18 cellular contexts compared by ENCODE assay signal in the genomic region with DNA sequence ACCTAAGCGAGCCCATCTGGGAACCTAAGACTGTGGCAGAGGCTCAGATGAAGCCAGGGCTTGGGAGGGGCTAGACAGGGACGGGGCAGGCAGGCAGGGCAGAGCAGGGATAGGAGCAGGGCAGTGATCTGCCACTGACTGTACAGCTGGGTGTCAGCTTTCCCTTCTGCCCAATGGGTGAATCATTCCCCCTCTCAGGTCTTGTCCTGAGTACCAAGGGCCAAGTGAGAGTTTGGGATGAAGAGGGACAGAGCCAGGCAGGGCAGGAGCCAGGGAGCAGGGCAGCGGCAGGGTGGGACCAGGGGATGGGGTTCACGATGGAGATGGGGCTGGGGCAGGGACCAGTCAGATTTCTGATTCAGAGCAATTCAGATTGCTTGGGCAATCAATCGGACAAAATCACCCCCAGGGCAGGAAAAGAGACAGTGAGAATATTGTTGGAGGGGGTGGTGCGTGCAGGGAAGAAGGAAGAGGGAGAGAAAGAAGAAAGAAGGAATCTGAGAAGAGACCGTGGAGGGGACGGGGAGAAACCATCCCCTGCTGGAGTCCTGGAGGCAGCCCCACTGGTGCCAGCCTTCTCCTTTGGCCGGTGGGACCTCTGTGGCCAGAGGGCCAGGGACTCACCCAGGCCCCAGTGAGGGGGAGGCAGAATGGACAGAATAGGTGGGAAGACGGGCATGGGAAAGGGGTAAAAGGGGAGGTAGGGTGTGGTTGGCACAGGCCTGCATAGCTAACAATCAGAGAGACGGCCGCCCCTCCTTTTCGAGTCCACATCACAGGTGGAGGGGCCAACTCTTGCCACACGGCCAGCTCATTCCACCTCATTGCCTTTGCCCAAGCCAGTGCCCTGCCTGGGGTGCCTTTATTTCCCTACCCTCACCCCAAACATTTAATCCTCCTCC. TPM values are rescaled to one million over a fixed set of nuclear protein-coding genes. Genes with fewer than 3 reads are reported as not detected.
DNase-seq lines count a peak whose midpoint lies in the region; ATAC-seq and TF ChIP-seq lines count a peak whose summit lies in the region.
"Had no signal": no experiment of that assay in that cellular context is flagged by ENCODE, and none has a peak within 500 bp of the region (broad histone marks: within the 10 kb centered on the region; RNA-seq: fewer than 3 reads in every experiment).

No MANE protein-coding gene starts in this region.

- peak overlapping the region; percentile 49 for H3K4me2 ChIP-seq in BLaER1
- H3K4me2 ChIP-seq in mammary epithelial cell (ENCODE audit: insufficient read depth, low read depth, low read length), result peak overlapping the region; percentile 50
- no peak overlapping the region for H3K4me2 ChIP-seq in neural cell (ENCODE audit: low read length)

- H3K9me2 ChIP-seq in neural cell (ENCODE audit: insufficient read depth, low read length), result no peaks in the 10 kb centered on the region

- CTCF ChIA-PET in mammary epithelial cell (lab: Charles Lee; ENCODE audit: low non-redundant PET), result interaction anchor here (0.5 to 0.6 kb wide), 2 partner anchors 183 to 452 kb away, joined by 3 read pairs; no protein-coding TSS in a partner anchor

- H4K20me1 ChIP-seq in BLaER1, result peaks cover 9% of the 10 kb centered on the region; the same call in 1 of the 2 replicates
- no peaks in the 10 kb centered on the region for H4K20me1 ChIP-seq in mammary epithelial cell (ENCODE audit: insufficient read depth, low read length)
- no peaks in the 10 kb centered on the region for H4K20me1 ChIP-seq in neural cell (ENCODE audit: insufficient read depth)

- DNase-seq in HT1080 (ENCODE audit: low read depth), result peak; percentile 61
- DNase-seq in mammary epithelial cell, result peak; percentile 80
- DNase-seq in stimulated activated CD4-positive, alpha-beta T cell treated with anti-CD3 and anti-CD28 coated beads, Interleukin-15, amount 100 ng/mL, for 24 hours, result no peak
- no peak for DNase-seq in T-helper 1 cell
- no peak for DNase-seq in activated naive CD8-positive, alpha-beta T cell treated with anti-CD3 and anti-CD28 coated beads for 36 hours
- DNase-seq: cerebellar nuclear complex; naive B cell; NK-92 treated with Interleukin-12 subunit alpha and Interleukin-12 subunit beta, amount 100 ng/mL, for 24 hours had no signal

- H3F3A ChIP-seq in neural cell (ENCODE audit: insufficient read depth, low read length, poor library complexity, severe bottlenecking), result no peaks in the 10 kb centered on the region

- H3K4me3 ChIP-seq in BLaER1 (no peak overlapping the region), mammary epithelial cell (replicated peaks in 1 of 3; ENCODE audit: insufficient read depth in 1 of 3, low read depth in 2 of 3, low read length in 3 of 3) (no peak overlapping the region), neural cell (ENCODE audit: low read length) (no peak overlapping the region)
- H3K4me3 ChIP-seq: HAP-1, upper lobe of left lung had no signal

- H3K27me3 ChIP-seq in BLaER1, result peaks cover 81% of the 10 kb centered on the region
- H3K27me3 ChIP-seq in mammary epithelial cell (ENCODE audit: insufficient read depth, low read length), result no peaks in the 10 kb centered on the region
- peaks cover 48% of the 10 kb centered on the region for H3K27me3 ChIP-seq in neural cell (ENCODE audit: insufficient read depth, low read depth, low read length)

- H3K79me2 ChIP-seq in mammary epithelial cell (ENCODE audit: insufficient read depth, low read length) (no peaks in the 10 kb centered on the region), neural cell (replicated peaks; ENCODE audit: insufficient read depth, low read length) (no peaks in the 10 kb centered on the region)

- intact Hi-C loops in mammary epithelial cell (cut with micrococcal nuclease), result loop anchor here (5.0 kb wide), 1 partner anchor 53 kb away; no protein-coding TSS in a partner anchor

- TF ChIP-seq CTCF in mammary epithelial cell (conservative IDR thresholded peaks at IDR 0.05 in 1 of 2, IDR thresholded peaks at IDR 0.05 in 1 of 2; ENCODE audit: extremely low read depth in 1 of 2, insufficient read depth in 1 of 2, low read depth in 1 of 2, low read length in 2 of 2), result no peak
- TF ChIP-seq CTCF in neural cell (IDR thresholded peaks at IDR 0.05; ENCODE audit: poor library complexity, severe bottlenecking), result no peak

- no peak for TF ChIP-seq RAD21 in neural cell (conservative IDR thresholded peaks at IDR 0.05)

- H2AFZ ChIP-seq in mammary epithelial cell (ENCODE audit: low read depth, low read length), result peak overlapping the region; percentile 42
- H2AFZ ChIP-seq in neural cell (ENCODE audit: low read depth, low read length), result no peak overlapping the region

- dilution Hi-C loops in mammary epithelial cell (cut with HindIII; ENCODE audit: low sequenced_read_pairs), result loop anchor here (5.0 to 10.0 kb wide), 5 partner anchors 67 to 415 kb away; a partner anchor contains a TSS

- WGBS in mammary epithelial cell (ENCODE audit: low coverage, missing lambda C conversion rate), result 40% methylated on average over 6 of the region's 14 CpGs

- H3K36me3 Mint-ChIP-seq in activated naive CD8-positive, alpha-beta T cell treated with anti-CD3 and anti-CD28 coated beads for 36 hours, result no peaks in the 10 kb centered on the region
- H3K36me3 Mint-ChIP-seq: activated naive CD8-positive, alpha-beta T cell; naive B cell had no signal

- no peaks in the 10 kb centered on the region for H3K9me3 Mint-ChIP-seq in activated naive CD8-positive, alpha-beta T cell treated with anti-CD3 and anti-CD28 coated beads for 36 hours
- H3K9me3 Mint-ChIP-seq: naive B cell had no signal

- no peak for TF ChIP-seq EP300 in neural cell (conservative IDR thresholded peaks at IDR 0.05; ENCODE audit: poor library complexity, severe bottlenecking)

- no peak overlapping the region for H3K4me3 Mint-ChIP-seq in activated naive CD8-positive, alpha-beta T cell treated with anti-CD3 and anti-CD28 coated beads for 36 hours
- H3K4me3 Mint-ChIP-seq: activated CD4-positive, alpha-beta T cell treated with anti-CD3 and anti-CD28 coated beads for 36 hours; activated naive CD8-positive, alpha-beta T cell; naive B cell had no signal

- BruUV-seq in mammary epithelial cell (replicated peaks; lab: Mats Ljungman, UMichigan), result no TSS peak

- peaks cover 77% of the 10 kb centered on the region for H3K27me3 Mint-ChIP-seq in activated naive CD8-positive, alpha-beta T cell treated with anti-CD3 and anti-CD28 coated beads for 36 hours

- peaks cover 35% of the 10 kb centered on the region for H3K4me1 ChIP-seq in BLaER1
- H3K4me1 ChIP-seq in mammary epithelial cell (ENCODE audit: insufficient read depth, low read length), result peaks cover 54% of the 10 kb centered on the region
- H3K4me1 ChIP-seq: HAP-1 had no signal

- no peak for ATAC-seq in GM21717 (IDR thresholded peaks at IDR 0.05; ENCODE audit: unreplicated experiment)
- ATAC-seq: left lobe of liver had no signal

- H3K27ac ChIP-seq in BLaER1 (no peak overlapping the region), mammary epithelial cell (ENCODE audit: insufficient read depth, low read depth, low read length) (peak overlapping the region; percentile 85), neural cell (ENCODE audit: low read length) (no peak overlapping the region)
- H3K27ac ChIP-seq: upper lobe of left lung had no signal

- H3K4me1 Mint-ChIP-seq in activated naive CD8-positive, alpha-beta T cell treated with anti-CD3 and anti-CD28 coated beads for 36 hours, result peaks cover 4% of the 10 kb centered on the region

- H3K9me3 ChIP-seq in BLaER1 (no peaks in the 10 kb centered on the region), mammary epithelial cell (replicated peaks; ENCODE audit: insufficient read depth, low read length) (peaks cover 5% of the 10 kb centered on the region), neural cell (ENCODE audit: low read length) (no peaks in the 10 kb centered on the region)
- H3K9me3 ChIP-seq: HAP-1, upper lobe of left lung had no signal

- H3K27ac Mint-ChIP-seq in activated naive CD8-positive, alpha-beta T cell treated with anti-CD3 and anti-CD28 coated beads for 36 hours, result no peak overlapping the region
- H3K27ac Mint-ChIP-seq: activated CD4-positive, alpha-beta T cell treated with anti-CD3 and anti-CD28 coated beads for 36 hours; activated naive CD8-positive, alpha-beta T cell had no signal

- in situ Hi-C loops in mammary epithelial cell (cut with MboI; ENCODE audit: low sequenced_read_pairs in 2 of 2), result loop anchor here in 1 of 2 donors (5.0 kb wide), 1 partner anchor 103 kb away; no protein-coding TSS in a partner anchor

- H3K9ac ChIP-seq in BLaER1 (no peak overlapping the region), mammary epithelial cell (ENCODE audit: insufficient read depth, low read length) (peak overlapping the region; percentile 45), neural cell (ENCODE audit: low read length) (peak overlapping the region; percentile 15)

- H3K36me3 ChIP-seq in BLaER1 (no peaks in the 10 kb centered on the region), mammary epithelial cell (ENCODE audit: insufficient read depth, low read length) (no peaks in the 10 kb centered on the region), neural cell (ENCODE audit: insufficient read depth, low read length) (no peaks in the 10 kb centered on the region)
- H3K36me3 ChIP-seq: HAP-1, upper lobe of left lung had no signal

TF ChIP-seq in neural cell, 6 proteins besides CTCF, POLR2A, EP300 and RAD21 (continues in another document):
- TF ChIP-seq POLR2AphosphoS5 (IDR thresholded peaks at IDR 0.05) (no peak), MXI1 (conservative IDR thresholded peaks at IDR 0.05; ENCODE audit: poor library complexity, severe bottlenecking) (no peak), TAF1 (IDR thresholded peaks at IDR 0.05; ENCODE audit: low read depth) (no peak), SMC3 (conservative IDR thresholded peaks at IDR 0.05; ENCODE audit: poor library complexity) (no peak), EZH2 (IDR thresholded peaks at IDR 0.05; ENCODE audit: borderline replicate concordance, insufficient read depth, low read length, poor library complexity, severe bottlenecking) (no peak)

RNA-seq across cellular contexts. Expression of a gene that starts 47.2 kb away (rescaled TPM):
- 0.33 and 2.6 TPM in 2 replicates for total RNA-seq in HT1080 (2014; rRNA removed; shearing (Covaris generic))
- 1.3 and 1.4 TPM in 2 replicates for polyA plus RNA-seq in HT1080 (2015; cell fraction: cytosol; rRNA removed)
- 4.4 and 4.5 TPM in 2 replicates for polyA plus RNA-seq in HT1080 (2015; cell fraction: nucleus; rRNA removed)
- 1 to 10 TPM in 1 of 2 donors, under 1 TPM in 1; under 0.01 to 1.1 TPM for total RNA-seq in mammary epithelial cell
- polyA plus RNA-seq in mammary epithelial cell (0.48 TPM), neural cell (not detected in 2 replicates)
- polyA minus RNA-seq in mammary epithelial cell (4.4 TPM), neural cell (not detected in 2 replicates)
- 10 to 100 TPM; 16.6 to 17.3 TPM for total RNA-seq in activated naive CD8-positive, alpha-beta T cell treated with anti-CD3 and anti-CD28 coated beads for 36 hours
- total RNA-seq: endothelial cell of umbilical vein, HT-29 had no signal

Comparison
In these comparisons a context has a peak if more than half of its experiments do, and no peak if none do; other contexts are left out.
1. DNase-seq: peak in HT1080 (single experiment) and mammary epithelial cell (single experiment); none in stimulated activated CD4-positive, alpha-beta T cell treated with anti-CD3 and anti-CD28 coated beads, Interleukin-15, amount 100 ng/mL, for 24 hours (single experiment), T-helper 1 cell (0 of 5) and activated naive CD8-positive, alpha-beta T cell treated with anti-CD3 and anti-CD28 coated beads for 36 hours (single experiment).